ENCODE assay signal across 9 cellular contexts in the genomic region with DNA sequence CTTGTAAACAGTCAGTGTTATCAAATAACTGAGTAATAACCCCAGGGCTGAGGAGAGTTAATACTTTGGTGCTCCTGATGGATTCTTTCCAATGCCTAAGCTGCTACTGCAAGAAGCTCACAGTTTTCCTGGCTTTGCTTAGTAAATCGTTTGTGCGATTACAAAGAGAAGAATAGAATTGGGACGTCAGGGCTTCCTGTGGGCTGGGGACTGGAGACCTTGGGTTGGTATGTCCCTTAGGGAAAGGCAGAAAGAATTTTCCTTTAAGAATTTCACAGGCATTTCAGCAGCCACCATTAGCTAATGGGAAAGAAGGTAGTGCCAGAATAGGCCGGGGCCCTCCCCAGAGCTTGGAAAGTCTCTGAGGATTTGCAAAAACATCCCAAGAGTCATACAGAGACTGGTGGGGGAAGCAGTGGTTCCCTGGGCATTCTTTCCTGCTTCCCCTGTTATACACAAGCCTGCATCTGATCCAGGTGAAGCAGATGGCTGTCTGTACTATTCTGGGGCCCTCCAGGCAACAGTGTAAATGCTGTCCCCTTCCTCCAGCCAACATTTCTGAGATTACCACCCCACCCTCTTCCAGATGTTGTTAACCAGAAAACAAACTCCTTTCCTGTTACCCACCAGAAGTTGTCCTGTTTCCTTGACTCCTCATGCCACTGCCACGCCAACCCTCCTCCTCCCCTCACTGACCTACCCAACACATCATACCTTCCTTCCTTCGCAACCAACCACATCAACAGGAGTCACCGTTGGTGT. TPM values are rescaled to one million over a fixed set of nuclear protein-coding genes. Genes with fewer than 3 reads are reported as not detected.
DNase-seq lines count a peak whose midpoint lies in the region; ATAC-seq and TF ChIP-seq lines count a peak whose summit lies in the region.
"Had no signal": no experiment of that assay in that cellular context is flagged by ENCODE, and none has a peak within 500 bp of the region (broad histone marks: within the 10 kb centered on the region; RNA-seq: fewer than 3 reads in every experiment).

No MANE protein-coding gene starts in this region.

- H3K4me1 ChIP-seq in Peyer's patch, result peaks cover 0 to 62% (median 5%) of the 10 kb centered on the region in 4 donors
- H3K4me1 ChIP-seq in OCI-LY7 (ENCODE audit: insufficient read depth, low read length, poor library complexity, severe bottlenecking), result no peaks in the 10 kb centered on the region

- H3K27ac ChIP-seq in Peyer's patch, result peak overlapping the region in 3 of 4 donors; percentile 17 to 83 (median 81)
- no peak overlapping the region for H3K27ac ChIP-seq in OCI-LY7 (ENCODE audit: low read depth, low read length, poor library complexity, severe bottlenecking)

- no peak for TF ChIP-seq CTCF in Calu3 (IDR thresholded peaks at IDR 0.05; ENCODE audit: unreplicated experiment)
- TF ChIP-seq CTCF in Peyer's patch (IDR thresholded peaks at IDR 0.05), result no peak
- TF ChIP-seq CTCF in fibroblast of pulmonary artery (IDR thresholded peaks at IDR 0.05; ENCODE audit: low read length, missing control alignments), result no peak
- no peak for TF ChIP-seq CTCF in OCI-LY7 (conservative IDR thresholded peaks at IDR 0.05; ENCODE audit: low read length)

- intact Hi-C loops in Calu3 (cut with micrococcal nuclease; ENCODE audit: unreplicated experiment) (no loop called here), OCI-LY7 (cut with micrococcal nuclease; ENCODE audit: unreplicated experiment) (no loop called here)

- H3K36me3 ChIP-seq in Peyer's patch, result peaks cover 0 to 12% (median 0%) of the 10 kb centered on the region in 3 donors
- H3K36me3 ChIP-seq in OCI-LY7 (ENCODE audit: insufficient read depth, low read length), result no peaks in the 10 kb centered on the region

- H4K20me1 ChIP-seq in OCI-LY7 (ENCODE audit: insufficient read depth, low read length), result no peaks in the 10 kb centered on the region

- no peak for TF ChIP-seq POLR2A in Peyer's patch (IDR thresholded peaks at IDR 0.05)

- CTCF ChIA-PET in Calu3 (lab: Charles Lee), result interaction anchor here (0.7 to 4.6 kb wide), 10 partner anchors 13 to 182 kb away, joined by 3 to 24 read pairs (median 8); a partner anchor contains a TSS
- CTCF ChIA-PET in OCI-LY7 (lab: Charles Lee; ENCODE audit: unreplicated experiment), result no interaction called here

- BruUV-seq in Calu3 (replicated peaks; lab: Mats Ljungman, UMichigan), result no TSS peak
- no TSS peak for BruUV-seq in OCI-LY7 (replicated peaks; lab: Mats Ljungman, UMichigan)

- H3K27me3 Mint-ChIP-seq in Calu3 (ENCODE audit: unreplicated experiment), result no peaks in the 10 kb centered on the region

- H2AFZ ChIP-seq in OCI-LY7 (ENCODE audit: low read length), result no peak overlapping the region

- H3K4me1 Mint-ChIP-seq in Calu3 (ENCODE audit: low read depth, unreplicated experiment), result peaks cover 27% of the 10 kb centered on the region

- POLR2A ChIA-PET in OCI-LY7 (lab: Charles Lee), result no interaction called here

- no peaks in the 10 kb centered on the region for H3K9me3 Mint-ChIP-seq in Calu3 (ENCODE audit: low read depth, unreplicated experiment)

- H3K4me3 Mint-ChIP-seq in Calu3 (ENCODE audit: low read depth, unreplicated experiment), result peak overlapping the region; percentile 42

- ATAC-seq in HG02884 (IDR thresholded peaks at IDR 0.05; ENCODE audit: unreplicated experiment), result no peak

- H3K27me3 ChIP-seq in Peyer's patch, result no peaks in the 10 kb centered on the region

- peak overlapping the region; percentile 62 for H3K27ac Mint-ChIP-seq in Calu3 (ENCODE audit: unreplicated experiment)

- H3K4me3 ChIP-seq in Peyer's patch (no peak overlapping the region), fibroblast of pulmonary artery (replicated peaks; ENCODE audit: low read depth, low read length) (no peak overlapping the region), OCI-LY7 (ENCODE audit: low read depth, low read length, poor library complexity, severe bottlenecking) (no peak overlapping the region)

- H3K9me3 ChIP-seq in Peyer's patch, result no peaks in the 10 kb centered on the region
- H3K9me3 ChIP-seq in OCI-LY7 (ENCODE audit: low read length), result no peaks in the 10 kb centered on the region

- H3K4me2 ChIP-seq in OCI-LY7 (ENCODE audit: low read length), result no peak overlapping the region

- H3K36me3 Mint-ChIP-seq in Calu3 (ENCODE audit: insufficient read depth, unreplicated experiment), result peaks cover 6% of the 10 kb centered on the region

- H3K79me2 ChIP-seq in OCI-LY7 (ENCODE audit: insufficient read depth, low read depth, low read length), result no peaks in the 10 kb centered on the region

- no peaks in the 10 kb centered on the region for H3K9me2 ChIP-seq in OCI-LY7 (ENCODE audit: insufficient read depth, low read length)

- DNase-seq in Calu3 (no peak), Peyer's patch (no peak), fibroblast of pulmonary artery (ENCODE audit: low read depth) (peak; percentile 92), pulmonary artery endothelial cell (ENCODE audit: low read depth, low spot score) (peak; percentile 80), NOMO-1 treated with DMSO at 0.1 percent for 48 hours (lab: John Stamatoyannopoulos, UW; ENCODE audit: unreplicated experiment) (no peak), SKM-1 (lab: John Stamatoyannopoulos, UW; ENCODE audit: unreplicated experiment) (no peak), OCI-LY7 (ENCODE audit: low spot score) (no peak)
- DNase-seq: MM.1S had no signal

RNA-seq across cellular contexts. Expression of a gene that starts 40.2 kb away (rescaled TPM):
- total RNA-seq in Calu3 (2022) (16.2 and 21.9 TPM in 2 replicates), Peyer's patch (10 to 100 TPM; 51.5 to 70.2 (median 62.5) TPM), pulmonary artery endothelial cell (70.2 and 91.6 TPM in 2 replicates), OCI-LY7 (2022) (0.20 and 0.23 TPM in 2 replicates)
- total RNA-seq in OCI-LY7 (2014; rRNA removed; shearing (Covaris generic)), result not detected in 2 replicates

Comparison
In these comparisons a context has a peak if more than half of its experiments do, and no peak if none do; other contexts are left out.
1. DNase-seq: peak in fibroblast of pulmonary artery (single experiment) and pulmonary artery endothelial cell (single experiment); none in Calu3 (single experiment), Peyer's patch (0 of 3), NOMO-1 treated with DMSO at 0.1 percent for 48 hours (single experiment), SKM-1 (single experiment) and OCI-LY7 (single experiment).
2. RNA of a gene that starts 40.2 kb away (total RNA-seq): 70.2 to 91.6 TPM in pulmonary artery endothelial cell, 51.5 to 70.2 TPM in Peyer's patch and 16.2 to 21.9 TPM in Calu3; 0.20 to 0.23 TPM in OCI-LY7; every median in the first group is over 10 times any median in the second.